17 cellular contexts compared by ENCODE assay signal in genomic region chr4:3328814-3329663, GRCh38.
"Had no signal": no experiment of that assay in that cellular context is flagged by ENCODE, and none has a peak within 500 bp of the region (broad histone marks: within the 10 kb centered on the region; RNA-seq: fewer than 3 reads in every experiment).

No MANE protein-coding gene starts in this region.

- H3K4me2 ChIP-seq: neural progenitor cell had no signal

- H3K9ac ChIP-seq: neural progenitor cell had no signal

- H3K4me3 ChIP-seq: heart left ventricle, neural progenitor cell, pancreas, SK-N-MC, tibial artery had no signal

- DNase-seq: activated CD4-positive, alpha-beta T cell treated with anti-CD3 and anti-CD28 coated beads for 1 hour; activated gamma-delta T cell; amniotic stem cell; brain microvascular endothelial cell; cerebellar nuclear complex; effector memory CD4-positive, alpha-beta T cell; immature natural killer cell; stimulated activated naive B cell treated with anti-CD40 and anti-IgM and Interleukin-4, amounts not matched to agents 10 μg/mL and 1 μg/mL and 100 μg/mL, for 72 hours; T-helper 9 cell had no signal

- ATAC-seq: activated naive CD4-positive, alpha-beta T cell treated with anti-CD3 and anti-CD28 coated beads, Interleukin-2, amount 50 U/mL, for 72 hours; heart left ventricle; pancreas; stimulated activated naive B cell treated with anti-CD40 and anti-IgM and Interleukin-4, amounts not matched to agents 10 μg/mL and 1 μg/mL and 100 μg/mL, for 72 hours had no signal

- H3K36me3 ChIP-seq: brain microvascular endothelial cell, heart left ventricle, neural progenitor cell, pancreas, tibial artery had no signal

- FAIRE-seq: frontal cortex, pancreas had no signal

- H3K9me3 Mint-ChIP-seq: immature natural killer cell had no signal

- H3K4me3 Mint-ChIP-seq: dendritic cell treated with granulocyte-macrophage colony-stimulating factor and Interleukin-4, amounts not matched to agents 40 ng/mL and 50 ng/mL, for 4 days; immature natural killer cell; neural progenitor cell; stimulated activated naive B cell treated with anti-CD40 and anti-IgM and Interleukin-4, amounts not matched to agents 10 μg/mL and 1 μg/mL and 100 μg/mL, for 72 hours had no signal

- H3K27me3 ChIP-seq: brain microvascular endothelial cell, heart left ventricle, neural progenitor cell, pancreas, tibial artery had no signal

- H2AFZ ChIP-seq: neural progenitor cell had no signal

- H3K27ac Mint-ChIP-seq: activated naive CD4-positive, alpha-beta T cell treated with anti-CD3 and anti-CD28 coated beads, Interleukin-2, amount 50 U/mL, for 72 hours; dendritic cell treated with granulocyte-macrophage colony-stimulating factor and Interleukin-4, amounts not matched to agents 40 ng/mL and 50 ng/mL, for 4 days; neural progenitor cell; stimulated activated naive B cell treated with anti-CD40 and anti-IgM and Interleukin-4, amounts not matched to agents 10 μg/mL and 1 μg/mL and 100 μg/mL, for 72 hours had no signal

- H3K36me3 Mint-ChIP-seq: activated naive CD4-positive, alpha-beta T cell treated with anti-CD3 and anti-CD28 coated beads, Interleukin-2, amount 50 U/mL, for 72 hours; immature natural killer cell had no signal

- H3K27ac ChIP-seq: brain microvascular endothelial cell, heart left ventricle, neural progenitor cell, pancreas, SK-N-MC, tibial artery had no signal

- H3K4me1 ChIP-seq: neural progenitor cell, tibial artery had no signal

- H3K9me3 ChIP-seq: pancreas, tibial artery had no signal

- H3K27me3 Mint-ChIP-seq: dendritic cell treated with granulocyte-macrophage colony-stimulating factor and Interleukin-4, amounts not matched to agents 40 ng/mL and 50 ng/mL, for 4 days had no signal
